In the genomic region with DNA sequence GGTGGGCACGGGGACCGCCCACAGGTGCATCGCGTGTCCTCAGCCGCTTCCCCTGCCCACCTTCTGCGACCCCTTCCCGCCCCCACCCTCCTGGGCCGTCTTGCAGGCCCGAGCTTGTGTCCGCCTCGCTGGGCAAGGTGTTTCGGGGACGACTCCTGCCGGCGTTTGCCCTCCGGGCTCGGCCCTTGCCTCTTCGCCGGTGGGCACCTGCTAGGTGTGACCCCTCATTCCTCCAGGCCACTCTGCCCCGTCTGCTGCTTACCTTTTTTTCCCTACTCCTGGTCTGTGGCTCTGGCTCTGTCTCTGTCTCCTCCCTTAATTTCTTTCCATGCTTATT, we compare ENCODE assay signal across 8 cellular contexts.
DNase-seq lines count a peak whose midpoint lies in the region; ATAC-seq and TF ChIP-seq lines count a peak whose summit lies in the region.
"Not testable (repeated sequence)": the region's sequence is repeated elsewhere in the genome, so short reads cannot be mapped to it uniquely, and the experiment has no call there.

No MANE protein-coding gene starts in this region.

- H3K27ac Mint-ChIP-seq in CD4-positive, alpha-beta T cell, result peak overlapping the region; percentile 97
- H3K27ac Mint-ChIP-seq in WTC11, result not testable (repeated sequence)

- DNase-seq in CD4-positive, alpha-beta T cell; WTC11 (ENCODE audit: low spot score); body of pancreas; fibroblast of lung (ENCODE audit: low read depth in 2 of 2); lower leg skin (ENCODE audit: low spot score in 2 of 2); tibial nerve (ENCODE audit: low spot score in 2 of 2): not testable (repeated sequence)

- H3K4me2 ChIP-seq in fibroblast of lung (ENCODE audit: extremely low read depth, insufficient read depth, low read length), result not testable (repeated sequence)
- H3K4me2 ChIP-seq in parathyroid adenoma (ENCODE audit: low read length), result peak overlapping the region; percentile 67

- intact Hi-C loops in CD4-positive, alpha-beta T cell (cut with DNase I, micrococcal nuclease), result loop anchor here (5.0 kb wide), 2 partner anchors 57 to 352 kb away; no protein-coding TSS in a partner anchor
- intact Hi-C loops in body of pancreas (cut with DNase I); lower leg skin (cut with DNase I; ENCODE audit: low total_unique reads): not testable (repeated sequence)

- CTCF ChIA-PET in CD4-positive, alpha-beta T cell (lab: Charles Lee); WTC11 (lab: Charles Lee): not testable (repeated sequence)

- H2AFZ ChIP-seq in fibroblast of lung (ENCODE audit: low read length), result not testable (repeated sequence)
- H2AFZ ChIP-seq in parathyroid adenoma, result peak overlapping the region; percentile 95

- 0 to 10% methylated on average over 5 to 6 of the region's 20 CpGs for WGBS in body of pancreas, 2 donors
- WGBS in lower leg skin, 2 donors, result 0% methylated on average over 1 of the region's 20 CpGs; no CpG with 5 or more reads in 1 of the 2 donors
- WGBS in tibial nerve, 2 donors, result 0% methylated on average over 8 of the region's 20 CpGs; no CpG with 5 or more reads in 1 of the 2 donors

- H3K4me1 ChIP-seq in body of pancreas, result peaks cover 57% of the 10 kb centered on the region
- not testable (repeated sequence) for H3K4me1 ChIP-seq in fibroblast of lung (ENCODE audit: control insufficient read depth, extremely low read depth, insufficient read depth, low read length); parathyroid adenoma
- H3K4me1 ChIP-seq in tibial nerve, result peaks cover 0 to 42% (median 0%) of the 10 kb centered on the region in 4 donors

- H3K4me1 Mint-ChIP-seq in CD4-positive, alpha-beta T cell (ENCODE audit: low read depth), result peaks cover 38% of the 10 kb centered on the region
- not testable (repeated sequence) for H3K4me1 Mint-ChIP-seq in WTC11

- H3K27me3 Mint-ChIP-seq in CD4-positive, alpha-beta T cell, result not testable (repeated sequence)
- H3K27me3 Mint-ChIP-seq in WTC11 (ENCODE audit: low read depth), result peaks cover 23% of the 10 kb centered on the region

- not testable (repeated sequence) for H3K36me3 ChIP-seq in KOPT-K1 (ENCODE audit: insufficient read depth, low read length); body of pancreas (replicated peaks in 1 of 2; ENCODE audit: insufficient read depth in 1 of 2, low read depth in 2 of 2); fibroblast of lung (ENCODE audit: control insufficient read depth, insufficient read depth, low read length); parathyroid adenoma (ENCODE audit: control insufficient read depth, insufficient read depth, low read length); tibial nerve

- H4K20me1 ChIP-seq in fibroblast of lung (ENCODE audit: control insufficient read depth, extremely low read depth, insufficient read depth, low read length), result not testable (repeated sequence)

- not testable (repeated sequence) for TF ChIP-seq CTCF in CD4-positive, alpha-beta T cell (IDR thresholded peaks at IDR 0.05); WTC11 (IDR thresholded peaks at IDR 0.05); body of pancreas (IDR thresholded peaks at IDR 0.05); fibroblast of lung (conservative IDR thresholded peaks at IDR 0.05 in 1 of 2, IDR thresholded peaks at IDR 0.05 in 1 of 2; ENCODE audit: low read depth in 1 of 2, low read length in 2 of 2); lower leg skin (IDR thresholded peaks at IDR 0.05); parathyroid adenoma (IDR thresholded peaks at IDR 0.05); tibial nerve (IDR thresholded peaks at IDR 0.05)

- not testable (repeated sequence) for H3K9me3 Mint-ChIP-seq in CD4-positive, alpha-beta T cell; WTC11

- H3K27ac ChIP-seq in CD4-positive, alpha-beta T cell (ENCODE audit: low read depth, low read length); fibroblast of lung (ENCODE audit: insufficient read depth, low read length); parathyroid adenoma: not testable (repeated sequence)
- H3K27ac ChIP-seq in KOPT-K1 (ENCODE audit: low read depth, low read length, poor library complexity, severe bottlenecking) (peak overlapping the region; percentile 31), body of pancreas (peak overlapping the region in 3 of 4 donors; percentile 26 to 84 (median 60)), tibial nerve (peak overlapping the region in 3 of 4 donors; percentile 77 to 88 (median 81))

- not testable (repeated sequence) for TF ChIP-seq POLR2A in body of pancreas (IDR thresholded peaks at IDR 0.05); lower leg skin (IDR thresholded peaks at IDR 0.05); tibial nerve (IDR thresholded peaks at IDR 0.05)

- not testable (repeated sequence) for H3K27me3 ChIP-seq in CD4-positive, alpha-beta T cell (ENCODE audit: control insufficient read depth, insufficient read depth, low read length); body of pancreas; fibroblast of lung (ENCODE audit: control insufficient read depth, insufficient read depth, low read length); parathyroid adenoma (ENCODE audit: control insufficient read depth, insufficient read depth, low read length); tibial nerve

- H3K9me3 ChIP-seq in CD4-positive, alpha-beta T cell (ENCODE audit: control insufficient read depth, low read length); KOPT-K1 (ENCODE audit: insufficient read depth, low read length, poor library complexity, severe bottlenecking); body of pancreas; fibroblast of lung (ENCODE audit: control insufficient read depth, insufficient read depth, low read depth, low read length); parathyroid adenoma (ENCODE audit: control insufficient read depth, low read length); tibial nerve: not testable (repeated sequence)

- POLR2A ChIA-PET in CD4-positive, alpha-beta T cell (lab: Charles Lee); WTC11 (lab: Charles Lee): not testable (repeated sequence)

- not testable (repeated sequence) for TF ChIP-seq EP300 in tibial nerve (IDR thresholded peaks at IDR 0.05)

- peaks cover 17% of the 10 kb centered on the region for H3K36me3 Mint-ChIP-seq in CD4-positive, alpha-beta T cell (ENCODE audit: low read depth)
- not testable (repeated sequence) for H3K36me3 Mint-ChIP-seq in WTC11

- ATAC-seq in CD4-positive, alpha-beta T cell (ENCODE audit: poor library complexity); body of pancreas: not testable (repeated sequence)
- peak; percentile 15; the same call in 1 of the 2 replicates for ATAC-seq in WTC11

- H3K4me3 ChIP-seq in body of pancreas (peak overlapping the region in 1 of 2 donors; percentile 73), fibroblast of lung (replicated peaks in 1 of 4; ENCODE audit: control extremely low read depth in 1 of 4, insufficient read depth in 1 of 4, low read depth in 3 of 4, low read length in 4 of 4) (peak overlapping the region; percentile 65 to 79 (median 71)), lower leg skin (ENCODE audit: low read depth, poor library complexity, severe bottlenecking) (peak overlapping the region; percentile 81), parathyroid adenoma (ENCODE audit: low read depth, low read length) (peak overlapping the region; percentile 75), tibial nerve (peak overlapping the region; percentile 69 to 99 (median 90))

- peak overlapping the region; percentile 78 for H3K4me3 Mint-ChIP-seq in CD4-positive, alpha-beta T cell
- H3K4me3 Mint-ChIP-seq in WTC11, result peak overlapping the region; percentile 81

- H3K79me2 ChIP-seq in fibroblast of lung (ENCODE audit: control insufficient read depth, insufficient read depth, low read length); parathyroid adenoma: not testable (repeated sequence)

- not testable (repeated sequence) for H3K9ac ChIP-seq in fibroblast of lung (ENCODE audit: insufficient read depth, low read length); parathyroid adenoma
